20 cellular contexts compared by ENCODE assay signal in the genomic region with DNA sequence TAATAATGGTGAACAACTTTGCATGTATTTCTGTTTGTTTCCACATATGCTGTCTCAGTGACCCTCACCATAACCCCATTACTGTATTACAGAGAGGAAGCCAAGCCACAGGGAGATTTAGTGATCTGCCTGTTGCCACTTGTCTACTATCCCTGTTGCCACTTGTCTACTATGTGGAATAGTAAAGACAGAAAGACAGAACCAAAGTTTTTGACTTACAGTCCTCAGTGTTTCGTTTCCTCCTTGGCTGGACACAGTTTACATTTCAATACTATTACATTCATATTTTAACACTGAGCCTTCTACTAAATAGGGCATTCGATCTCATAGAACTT.
"Had no signal": no experiment of that assay in that cellular context is flagged by ENCODE, and none has a peak within 500 bp of the region (broad histone marks: within the 10 kb centered on the region; RNA-seq: fewer than 3 reads in every experiment).

No MANE protein-coding gene starts in this region.

- DNase-seq: activated CD4-positive, alpha-beta T cell treated with anti-CD3 and anti-CD28 coated beads for 36 hours; activated CD4-positive, CD25-positive, alpha-beta regulatory T cell; activated CD8-positive, alpha-beta memory T cell treated with anti-CD3 and anti-CD28 coated beads, Interleukin-2, amount 10 ng/mL, durations not matched to agents 7 days and 5 days; activated CD8-positive, alpha-beta T cell treated with anti-CD3 and anti-CD28 coated beads, Interleukin-2, amount 10 ng/mL, durations not matched to agents 7 days and 5 days; activated naive CD8-positive, alpha-beta T cell treated with anti-CD3 and anti-CD28 coated beads, Interleukin-2, amount 50 U/mL, for 24 hours; activated T-cell treated with anti-CD3 and anti-CD28 coated beads, Interleukin-2, amount 50 U/mL, for 48 hours; effector CD8-positive, alpha-beta T cell; head of caudate nucleus; natural killer cell; posterior cingulate gyrus; retina; spleen; stimulated activated naive CD4-positive, alpha-beta T cell; T-cell had no signal

- H3K36me3 Mint-ChIP-seq: activated CD8-positive, alpha-beta memory T cell treated with anti-CD3 and anti-CD28 coated beads, Interleukin-2, amount 10 ng/mL, durations not matched to agents 7 days and 5 days; activated naive CD4-positive, alpha-beta T cell treated with anti-CD3 and anti-CD28 coated beads, Interleukin-2, amount 50 U/mL, for 24 hours; memory B cell; natural killer cell; T-cell had no signal

- H3K9me3 Mint-ChIP-seq: activated naive CD4-positive, alpha-beta T cell treated with anti-CD3 and anti-CD28 coated beads, Interleukin-2, amount 50 U/mL, for 24 hours; activated naive CD8-positive, alpha-beta T cell treated with anti-CD3 and anti-CD28 coated beads, Interleukin-2, amount 50 U/mL, for 24 hours; activated T-helper 2 cell treated with anti-CD3 and anti-CD28 coated beads, Interferon-gamma antibody, Interleukin-2, Interleukin-4, amounts not matched to agents 10 μg/mL and 5 μg/mL and 100 μg/mL, durations not matched to agents 14 hours and 24 hours and 36 hours; memory B cell; natural killer cell; T-cell had no signal

- H3K27me3 Mint-ChIP-seq: memory B cell had no signal

- H3K27ac ChIP-seq: gastroesophageal sphincter, suprapubic skin, tibial artery had no signal

- H3K4me1 Mint-ChIP-seq: activated CD4-positive, alpha-beta T cell treated with anti-CD3 and anti-CD28 coated beads for 36 hours; activated CD8-positive, alpha-beta memory T cell treated with anti-CD3 and anti-CD28 coated beads, Interleukin-2, amount 10 ng/mL, durations not matched to agents 7 days and 5 days; activated naive CD4-positive, alpha-beta T cell treated with anti-CD3 and anti-CD28 coated beads, Interleukin-2, amount 50 U/mL, for 24 hours; activated naive CD8-positive, alpha-beta T cell treated with anti-CD3 and anti-CD28 coated beads, Interleukin-2, amount 50 U/mL, for 24 hours; memory B cell; natural killer cell; T-cell had no signal

- H3K27ac Mint-ChIP-seq: activated CD4-positive, alpha-beta T cell treated with anti-CD3 and anti-CD28 coated beads for 36 hours; activated CD8-positive, alpha-beta memory T cell treated with anti-CD3 and anti-CD28 coated beads, Interleukin-2, amount 10 ng/mL, durations not matched to agents 7 days and 5 days; activated CD8-positive, alpha-beta T cell treated with anti-CD3 and anti-CD28 coated beads, Interleukin-2, amount 10 ng/mL, durations not matched to agents 7 days and 5 days; activated naive CD4-positive, alpha-beta T cell treated with anti-CD3 and anti-CD28 coated beads, Interleukin-2, amount 50 U/mL, for 24 hours; activated naive CD8-positive, alpha-beta T cell treated with anti-CD3 and anti-CD28 coated beads, Interleukin-2, amount 50 U/mL, for 24 hours; activated T-helper 2 cell treated with anti-CD3 and anti-CD28 coated beads, Interferon-gamma antibody, Interleukin-2, Interleukin-4, amounts not matched to agents 10 μg/mL and 5 μg/mL and 100 μg/mL, durations not matched to agents 14 hours and 24 hours and 36 hours; memory B cell; natural killer cell; T-cell had no signal

- H3K4me1 ChIP-seq: gastroesophageal sphincter, tibial artery had no signal

- ATAC-seq: activated CD4-positive, alpha-beta T cell treated with anti-CD3 and anti-CD28 coated beads for 36 hours; activated CD8-positive, alpha-beta memory T cell treated with anti-CD3 and anti-CD28 coated beads, Interleukin-2, amount 10 ng/mL, durations not matched to agents 7 days and 5 days; activated CD8-positive, alpha-beta T cell treated with anti-CD3 and anti-CD28 coated beads, Interleukin-2, amount 10 ng/mL, durations not matched to agents 7 days and 5 days; activated naive CD8-positive, alpha-beta T cell treated with anti-CD3 and anti-CD28 coated beads, Interleukin-2, amount 50 U/mL, for 24 hours; gastroesophageal sphincter; natural killer cell; T-cell had no signal

- H3K36me3 ChIP-seq: gastroesophageal sphincter, spleen, suprapubic skin, tibial artery had no signal

- H3K4me3 ChIP-seq: gastroesophageal sphincter, spleen, suprapubic skin, tibial artery had no signal

- H3K4me3 Mint-ChIP-seq: activated CD4-positive, alpha-beta T cell treated with anti-CD3 and anti-CD28 coated beads for 36 hours; activated CD8-positive, alpha-beta memory T cell treated with anti-CD3 and anti-CD28 coated beads, Interleukin-2, amount 10 ng/mL, durations not matched to agents 7 days and 5 days; activated CD8-positive, alpha-beta T cell treated with anti-CD3 and anti-CD28 coated beads, Interleukin-2, amount 10 ng/mL, durations not matched to agents 7 days and 5 days; activated naive CD4-positive, alpha-beta T cell treated with anti-CD3 and anti-CD28 coated beads, Interleukin-2, amount 50 U/mL, for 24 hours; activated naive CD8-positive, alpha-beta T cell treated with anti-CD3 and anti-CD28 coated beads, Interleukin-2, amount 50 U/mL, for 24 hours; memory B cell; natural killer cell; T-cell had no signal

- H3K27me3 ChIP-seq: gastroesophageal sphincter, spleen, suprapubic skin, tibial artery had no signal

- H3K9me3 ChIP-seq: gastroesophageal sphincter, spleen, suprapubic skin, tibial artery had no signal
